1 cellular context compared by ENCODE assay signal in genomic region chr1:21553116-21553926, GRCh38.
A peak's percentile ranks its signal among the peaks of the same experiment; 100 is the strongest.
TF ChIP-seq lines count a peak whose summit lies in the region.

No MANE protein-coding gene starts in this region.

TF ChIP-seq in H1, 55 proteins besides CTCF, POLR2A, EP300 and RAD21:
- TF ChIP-seq CEBPB (IDR thresholded peaks at IDR 0.05; ENCODE audit: low read depth, low read length) (no peak), SP4 (IDR thresholded peaks at IDR 0.05; ENCODE audit: low read length) (no peak), CHD2 (IDR thresholded peaks at IDR 0.05; ENCODE audit: low read length) (no peak), SIN3A (conservative IDR thresholded peaks at IDR 0.05 in 1 of 2, IDR thresholded peaks at IDR 0.05 in 1 of 2; ENCODE audit: low read depth in 1 of 2, low read length in 2 of 2) (peak; percentile 95 to 96), HDAC2 (IDR thresholded peaks at IDR 0.05; ENCODE audit: borderline replicate concordance in 1 of 2, low read depth in 2 of 2, low read length in 2 of 2) (0 out of 4 replicates have a peak, but pooled peaks of 1 of the 2 experiments have one; percentile 61), PHF8 (conservative IDR thresholded peaks at IDR 0.05; ENCODE audit: low read depth, low read length) (no peak), SIX5 (IDR thresholded peaks at IDR 0.05; ENCODE audit: low read depth, low read length) (no peak), JUND (IDR thresholded peaks at IDR 0.05; ENCODE audit: low read length) (no peak), TEAD4 (IDR thresholded peaks at IDR 0.05; ENCODE audit: low read depth, low read length) (no peak), KDM1A (IDR thresholded peaks at IDR 0.05; ENCODE audit: borderline replicate concordance, low read length) (no peak), KDM4A (IDR thresholded peaks at IDR 0.05; ENCODE audit: low read depth, low read length, severe bottlenecking) (no peak), YY1 (IDR thresholded peaks at IDR 0.05; ENCODE audit: low read depth, low read length) (no peak), CHD7 (IDR thresholded peaks at IDR 0.05; ENCODE audit: insufficient replicate concordance, low read length) (no peak), SAP30 (IDR thresholded peaks at IDR 0.05; ENCODE audit: insufficient read depth, insufficient replicate concordance, low read length) (peak; percentile 77), MAFK (IDR thresholded peaks at IDR 0.05; ENCODE audit: low read depth, low read length) (no peak), GTF2F1 (IDR thresholded peaks at IDR 0.05; ENCODE audit: borderline replicate concordance, low read depth, low read length) (no peak), NRF1 (IDR thresholded peaks at IDR 0.05; ENCODE audit: low read depth, low read length) (no peak), CBX5 (IDR thresholded peaks at IDR 0.05; ENCODE audit: low read depth, low read length) (no peak), SP2 (IDR thresholded peaks at IDR 0.05; ENCODE audit: low read length) (no peak), RXRA (IDR thresholded peaks at IDR 0.05; ENCODE audit: insufficient read depth, low read depth, low read length) (no peak), KDM5A (IDR thresholded peaks at IDR 0.05; ENCODE audit: low read length) (no peak), EZH2 (IDR thresholded peaks at IDR 0.05; ENCODE audit: low read depth, low read length, severe bottlenecking) (no peak), BRCA1 (IDR thresholded peaks at IDR 0.05; ENCODE audit: low read depth, low read length) (no peak), RFX5 (IDR thresholded peaks at IDR 0.05; ENCODE audit: borderline replicate concordance, low read depth, low read length) (no peak), MAX (IDR thresholded peaks at IDR 0.05) (0 out of 2 replicates have a peak, but pooled peaks have one; percentile 9), SP1 (IDR thresholded peaks at IDR 0.05; ENCODE audit: low read depth, low read length) (no peak), TAF7 (optimal IDR thresholded peaks at IDR 0.05; ENCODE audit: borderline replicate concordance, low read depth, low read length) (no peak), ASH2L (IDR thresholded peaks at IDR 0.05; ENCODE audit: low read length) (peak; percentile 44), CTBP2 (IDR thresholded peaks at IDR 0.05; ENCODE audit: borderline replicate concordance, insufficient read depth, insufficient read length, low read length) (no peak), CBX8 (IDR thresholded peaks at IDR 0.05; ENCODE audit: borderline replicate concordance, low read depth, low read length) (no peak), POLR2AphosphoS5 (IDR thresholded peaks at IDR 0.05; ENCODE audit: low read depth, low read length) (no peak)
TF ChIP-seq in H1: peak in this region for 5.
